ENCODE assay signal across 25 cellular contexts in the genomic region with DNA sequence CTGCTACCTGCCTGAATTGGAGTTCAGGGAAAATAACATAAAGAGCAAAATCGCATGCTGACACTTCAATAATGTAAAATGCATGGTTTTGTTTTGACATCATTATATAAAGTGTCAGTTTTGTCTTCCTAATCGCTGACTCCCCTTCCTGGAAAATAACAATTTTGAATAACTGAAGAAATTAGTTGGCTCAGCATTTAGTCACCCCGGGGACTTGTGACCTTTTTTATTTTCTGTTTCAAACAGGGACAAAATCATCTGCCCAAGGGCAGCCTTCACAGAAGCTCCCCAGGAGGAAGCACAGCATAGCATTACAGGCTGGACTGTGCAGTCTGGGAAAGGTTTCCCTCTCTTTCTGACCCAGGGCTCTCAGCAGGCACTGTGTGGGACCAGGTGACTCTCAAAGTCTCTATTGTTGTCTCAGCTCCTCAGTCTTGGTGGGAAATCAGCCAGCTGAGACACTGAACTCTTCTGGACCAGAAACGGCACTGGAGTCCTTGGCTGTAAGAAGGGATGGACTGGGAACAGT.
"Had no signal": no experiment of that assay in that cellular context is flagged by ENCODE, and none has a peak within 500 bp of the region (broad histone marks: within the 10 kb centered on the region; RNA-seq: fewer than 3 reads in every experiment).

No MANE protein-coding gene starts in this region.

- ATAC-seq: activated CD4-positive, CD25-positive, alpha-beta regulatory T cell treated with anti-CD3 and anti-CD28 coated beads, Interleukin-2, amount 50 U/mL, for 24 hours; activated naive CD4-positive, alpha-beta T cell treated with anti-CD3 and anti-CD28 coated beads, Interleukin-2, amount 50 U/mL, for 72 hours; activated T-helper 17 cell treated with anti-CD3 and anti-CD28 coated beads, Interleukin-2, amount 50 U/mL, for 72 hours; effector memory CD8-positive, alpha-beta T cell; sciatic nerve; stimulated activated naive CD8-positive, alpha-beta T cell treated with anti-CD3 and anti-CD28 coated beads, Interleukin-15, Interleukin-2, amounts not matched to agents 100 U/mL and 50 U/mL, for 24 hours had no signal

- H3K36me3 Mint-ChIP-seq: activated naive CD4-positive, alpha-beta T cell treated with anti-CD3 and anti-CD28 coated beads, Interleukin-2, amount 50 U/mL, for 72 hours; memory B cell had no signal

- H3K4me3 Mint-ChIP-seq: activated T-cell treated with anti-CD3 and anti-CD28 coated beads, Interleukin-2, amount 50 U/mL, for 24 hours; activated T-helper 17 cell treated with anti-CD3 and anti-CD28 coated beads, Interleukin-2, amount 50 U/mL, for 72 hours; effector memory CD8-positive, alpha-beta T cell; memory B cell; nephron progenitor cell had no signal

- H3K27ac Mint-ChIP-seq: activated naive CD4-positive, alpha-beta T cell treated with anti-CD3 and anti-CD28 coated beads, Interleukin-2, amount 50 U/mL, for 72 hours; activated T-cell treated with anti-CD3 and anti-CD28 coated beads, Interleukin-2, amount 50 U/mL, for 24 hours; activated T-helper 17 cell treated with anti-CD3 and anti-CD28 coated beads, Interleukin-2, amount 50 U/mL, for 72 hours; effector memory CD8-positive, alpha-beta T cell; memory B cell; nephron progenitor cell had no signal

- H3K36me3 ChIP-seq: adrenal gland, ascending aorta, brain microvascular endothelial cell, left ventricle myocardium inferior, tibial nerve had no signal

- H3K27me3 ChIP-seq: ascending aorta, brain microvascular endothelial cell, dorsolateral prefrontal cortex, tibial nerve had no signal

- H3K27me3 Mint-ChIP-seq: activated T-cell treated with anti-CD3 and anti-CD28 coated beads, Interleukin-2, amount 50 U/mL, for 24 hours; activated T-helper 17 cell treated with anti-CD3 and anti-CD28 coated beads, Interleukin-2, amount 50 U/mL, for 72 hours; effector memory CD8-positive, alpha-beta T cell had no signal

- H3K9me3 Mint-ChIP-seq: memory B cell, nephron progenitor cell had no signal

- H3K27ac ChIP-seq: adrenal gland, ascending aorta, brain microvascular endothelial cell, dorsolateral prefrontal cortex, left ventricle myocardium inferior, tibial nerve, VCaP had no signal

- H3K4me1 Mint-ChIP-seq: activated T-helper 17 cell treated with anti-CD3 and anti-CD28 coated beads, Interleukin-2, amount 50 U/mL, for 72 hours; memory B cell had no signal

- H3K4me1 ChIP-seq: left ventricle myocardium inferior, tibial nerve had no signal

- H3K4me3 ChIP-seq: adrenal gland, ascending aorta, dorsolateral prefrontal cortex, left ventricle myocardium inferior, smooth muscle cell, tibial nerve had no signal

- H3K9me3 ChIP-seq: adrenal gland, ascending aorta, left ventricle myocardium inferior, tibial nerve had no signal

- H3K4me2 ChIP-seq: smooth muscle cell had no signal

- DNase-seq: activated CD8-positive, alpha-beta memory T cell treated with anti-CD3 and anti-CD28 coated beads for 24 hours; activated CD8-positive, alpha-beta memory T cell treated with anti-CD3 and anti-CD28 coated beads, Interleukin-2, amount 50 U/mL, for 4 hours; activated T-cell treated with anti-CD3 and anti-CD28 coated beads, Interleukin-2, amount 50 U/mL, for 24 hours; brain microvascular endothelial cell; central memory CD4-positive, alpha-beta T cell; dorsolateral prefrontal cortex; effector memory CD8-positive, alpha-beta T cell; foreskin melanocyte; hippocampal formation; kidney glomerular epithelial cell; left ventricle myocardium inferior; nephron progenitor cell; stimulated activated CD4-positive, alpha-beta T cell treated with anti-CD3 and anti-CD28 coated beads, Interleukin-4, amount 100 ng/mL, for 1 hour; stimulated activated naive CD8-positive, alpha-beta T cell treated with anti-CD3 and anti-CD28 coated beads, Interleukin-15, Interleukin-2, amounts not matched to agents 100 U/mL and 50 U/mL, for 24 hours; substantia nigra had no signal
